Comparison of ENCODE assay signal across 12 cellular contexts in the genomic region with DNA sequence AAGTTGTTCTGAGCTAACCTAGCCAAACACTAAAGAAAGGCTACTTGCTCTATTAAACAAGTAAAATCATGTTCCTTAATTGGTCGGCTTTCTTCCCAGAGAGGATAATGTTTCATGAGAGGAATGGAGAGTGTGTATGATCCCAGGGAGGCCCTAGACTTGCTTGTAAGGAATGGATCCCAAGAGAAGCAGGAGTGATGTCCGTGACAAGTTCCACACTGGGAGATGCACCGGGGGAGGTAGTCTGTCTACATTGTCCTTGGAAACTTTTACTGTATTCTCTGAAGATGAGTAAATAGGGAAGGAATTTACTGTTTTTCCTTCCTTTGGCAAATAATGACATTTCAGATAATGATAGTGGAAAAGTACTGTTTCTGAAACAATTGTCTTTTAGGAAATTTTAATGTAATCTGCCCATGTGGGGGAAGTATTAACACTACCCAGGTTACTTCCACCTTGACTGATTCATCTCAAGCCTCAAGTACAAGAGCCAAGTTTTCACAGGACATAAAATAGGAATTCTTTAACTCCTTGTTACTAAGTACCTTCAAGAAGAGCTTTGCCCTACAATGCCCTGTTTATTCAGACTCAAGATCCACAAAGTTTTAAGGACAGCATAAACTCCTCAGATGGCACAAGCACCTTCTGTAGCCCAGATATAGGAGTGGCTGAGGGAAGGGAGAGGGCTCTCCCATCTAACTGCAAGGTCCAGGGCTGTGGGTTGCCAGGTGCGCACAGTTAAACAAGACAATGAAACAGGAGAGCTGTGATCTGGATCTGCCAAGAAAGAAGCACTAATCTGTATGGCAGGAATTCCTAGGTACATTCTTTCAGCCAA.
DNase-seq lines count a peak whose midpoint lies in the region; ATAC-seq lines count a peak whose summit lies in the region.
"Had no signal": no experiment of that assay in that cellular context is flagged by ENCODE, and none has a peak within 500 bp of the region (broad histone marks: within the 10 kb centered on the region; RNA-seq: fewer than 3 reads in every experiment).

No MANE protein-coding gene starts in this region.

- no peaks in the 10 kb centered on the region for H3K36me3 Mint-ChIP-seq in stimulated activated effector memory CD8-positive, alpha-beta T cell treated with anti-CD3 and anti-CD28 coated beads, Interleukin-12 subunit alpha, Interleukin-12 subunit beta, amount 100 ng/mL, for 72 hours

- peak; percentile 11 for DNase-seq in H4 (ENCODE audit: low spot score)
- DNase-seq in adipocyte (ENCODE audit: low read depth) = peak; percentile 83
- DNase-seq in left cardiac atrium = no peak
- no peak for DNase-seq in stimulated activated effector memory CD8-positive, alpha-beta T cell treated with anti-CD3 and anti-CD28 coated beads, Interleukin-12 subunit alpha, Interleukin-12 subunit beta, amount 100 ng/mL, for 72 hours (ENCODE audit: low spot score in 2 of 2)
- no peak for DNase-seq in NAMALWA (ENCODE audit: low spot score)
- no peak for DNase-seq in activated CD8-positive, alpha-beta memory T cell treated with anti-CD3 and anti-CD28 coated beads for 24 hours
- DNase-seq: activated CD8-positive, alpha-beta memory T cell treated with anti-CD3 and anti-CD28 coated beads, Interleukin-2, amount 50 U/mL, for 48 hours; MV-4-11 had no signal

- H3K36me3 ChIP-seq in adipocyte (ENCODE audit: control insufficient read depth, insufficient read depth, low read length, severe bottlenecking) (no peaks in the 10 kb centered on the region), skeletal muscle tissue (ENCODE audit: control insufficient read depth in 3 of 3, insufficient read depth in 3 of 3, low read length in 3 of 3) (no peaks in the 10 kb centered on the region)

- H3K9ac ChIP-seq in adipocyte (ENCODE audit: low read length) (peak overlapping the region; percentile 50), skeletal muscle tissue (ENCODE audit: low read depth in 1 of 3, low read length in 3 of 3) (no peak overlapping the region)

- H3K9me3 ChIP-seq in adipocyte (ENCODE audit: control insufficient read depth, low read length) (peaks cover 6% of the 10 kb centered on the region), skeletal muscle tissue (ENCODE audit: control insufficient read depth in 3 of 3, low read length in 3 of 3) (peaks cover 0 to 2% (median 0%) of the 10 kb centered on the region in 3 donors)

- no peak overlapping the region for H3K4me3 ChIP-seq in adipocyte (ENCODE audit: low read length)
- H3K4me3 ChIP-seq in skeletal muscle tissue (ENCODE audit: low read length in 3 of 3) = no peak overlapping the region
- H3K4me3 ChIP-seq: lung, SK-N-MC had no signal

- H3K4me1 Mint-ChIP-seq in stimulated activated effector memory CD8-positive, alpha-beta T cell treated with anti-CD3 and anti-CD28 coated beads, Interleukin-12 subunit alpha, Interleukin-12 subunit beta, amount 100 ng/mL, for 72 hours = no peaks in the 10 kb centered on the region

- peak overlapping the region; percentile 28 for H3K27ac ChIP-seq in skeletal muscle tissue (ENCODE audit: low read depth, low read length)
- H3K27ac ChIP-seq: SK-N-MC had no signal

- no peaks in the 10 kb centered on the region for H3K27me3 ChIP-seq in adipocyte (replicated peaks; ENCODE audit: control insufficient read depth, insufficient read depth, low read length)
- no peaks in the 10 kb centered on the region for H3K27me3 ChIP-seq in skeletal muscle tissue (ENCODE audit: control insufficient read depth in 3 of 3, insufficient read depth in 3 of 3, low read length in 3 of 3)

- H3K4me3 Mint-ChIP-seq in stimulated activated effector memory CD8-positive, alpha-beta T cell treated with anti-CD3 and anti-CD28 coated beads, Interleukin-12 subunit alpha, Interleukin-12 subunit beta, amount 100 ng/mL, for 72 hours = no peak overlapping the region

- no peak overlapping the region for H3K27ac Mint-ChIP-seq in stimulated activated effector memory CD8-positive, alpha-beta T cell treated with anti-CD3 and anti-CD28 coated beads, Interleukin-12 subunit alpha, Interleukin-12 subunit beta, amount 100 ng/mL, for 72 hours

- intact Hi-C loops in left cardiac atrium (cut with DNase I) = no loop called here

- H3K4me1 ChIP-seq in adipocyte (ENCODE audit: control insufficient read depth, insufficient read depth, low read length) (peaks cover 28% of the 10 kb centered on the region), skeletal muscle tissue (ENCODE audit: control insufficient read depth in 3 of 3, insufficient read depth in 3 of 3, low read length in 3 of 3) (peaks cover 0 to 9% (median 5%) of the 10 kb centered on the region in 3 donors)

- no peaks in the 10 kb centered on the region for H3K9me3 Mint-ChIP-seq in stimulated activated effector memory CD8-positive, alpha-beta T cell treated with anti-CD3 and anti-CD28 coated beads, Interleukin-12 subunit alpha, Interleukin-12 subunit beta, amount 100 ng/mL, for 72 hours

- ATAC-seq in left cardiac atrium = peak; percentile 41 to 92
- ATAC-seq in stimulated activated effector memory CD8-positive, alpha-beta T cell treated with anti-CD3 and anti-CD28 coated beads, Interleukin-12 subunit alpha, Interleukin-12 subunit beta, amount 100 ng/mL, for 72 hours = no peak
- no peak for ATAC-seq in GM18520 (IDR thresholded peaks at IDR 0.05; ENCODE audit: unreplicated experiment)

Comparison
In these comparisons a context has a peak if more than half of its experiments do, and no peak if none do; other contexts are left out.
1. DNase-seq: peak in H4 (single experiment) and adipocyte (single experiment); none in left cardiac atrium (single experiment), stimulated activated effector memory CD8-positive, alpha-beta T cell treated with anti-CD3 and anti-CD28 coated beads, Interleukin-12 subunit alpha, Interleukin-12 subunit beta, amount 100 ng/mL, for 72 hours (0 of 2), NAMALWA (single experiment) and activated CD8-positive, alpha-beta memory T cell treated with anti-CD3 and anti-CD28 coated beads for 24 hours (single experiment).
2. ATAC-seq: peak in left cardiac atrium (2 of 2); none in stimulated activated effector memory CD8-positive, alpha-beta T cell treated with anti-CD3 and anti-CD28 coated beads, Interleukin-12 subunit alpha, Interleukin-12 subunit beta, amount 100 ng/mL, for 72 hours (single experiment) and GM18520 (single experiment).